In genomic region chr12:24109381-24110039, GRCh38 we compare ENCODE assay signal across 8 cellular contexts.
DNase-seq lines count a peak whose midpoint lies in the region; ATAC-seq, FAIRE-seq and TF ChIP-seq lines count a peak whose summit lies in the region.

No MANE protein-coding gene starts in this region.

- H3K27ac ChIP-seq in SU-DHL-6 (ENCODE audit: low read depth, low read length) (no peak overlapping the region), kidney (ENCODE audit: low read depth in 2 of 2, low read length in 2 of 2) (no peak overlapping the region)

- H3K4me2 ChIP-seq in SU-DHL-6 (ENCODE audit: low read depth, low read length, poor library complexity, severe bottlenecking) = no peak overlapping the region

- H3K36me3 ChIP-seq in SU-DHL-6 (ENCODE audit: low read length) (no peaks in the 10 kb centered on the region), kidney (ENCODE audit: control insufficient read depth in 1 of 2, insufficient read depth in 2 of 2, low read length in 2 of 2) (no peaks in the 10 kb centered on the region)

- TF ChIP-seq POLR2A in GM12891 (IDR thresholded peaks at IDR 0.05; ENCODE audit: low read depth, low read length) = no peak

- FAIRE-seq in GM12891 (lab: Jason Lieb, UNC) (no peak), kidney (lab: Jason Lieb, UNC) (peak; percentile 46)

- no peaks in the 10 kb centered on the region for H3K9me2 ChIP-seq in SU-DHL-6 (replicated peaks; ENCODE audit: insufficient read depth, low read length)

- TF ChIP-seq CTCF in SU-DHL-6 (IDR thresholded peaks at IDR 0.05; ENCODE audit: insufficient read depth, low read length, poor library complexity, severe bottlenecking) = peak; percentile 15
- TF ChIP-seq CTCF in kidney (IDR thresholded peaks at IDR 0.05; ENCODE audit: borderline replicate concordance, extremely low read depth, insufficient read depth) = peak; percentile 51

- H3K79me2 ChIP-seq in SU-DHL-6 (ENCODE audit: insufficient read depth, low read length) = no peaks in the 10 kb centered on the region

- no peak overlapping the region for H2AFZ ChIP-seq in SU-DHL-6 (ENCODE audit: low read depth, low read length, severe bottlenecking)

- H3K9me3 ChIP-seq in SU-DHL-6 (ENCODE audit: insufficient read depth, low read length) (no peaks in the 10 kb centered on the region), kidney (ENCODE audit: control insufficient read depth in 1 of 2, low read length in 2 of 2) (no peaks in the 10 kb centered on the region)

- ATAC-seq in GM21529 (IDR thresholded peaks at IDR 0.05; ENCODE audit: unreplicated experiment) = peak; percentile 97

- no peak overlapping the region for H3K9ac ChIP-seq in SU-DHL-6 (ENCODE audit: low read length)
- no peak overlapping the region for H3K9ac ChIP-seq in kidney (ENCODE audit: low read length in 2 of 2)

- H3K4me3 ChIP-seq in SU-DHL-6 (ENCODE audit: insufficient read depth, low read length, poor library complexity, severe bottlenecking) (no peak overlapping the region), kidney (ENCODE audit: low read length in 2 of 2) (no peak overlapping the region)

- DNase-seq in GM12891 (ENCODE audit: insufficient read length, low spot score) = peak; percentile 13
- DNase-seq in HuH-7 (ENCODE audit: low spot score) = peak; percentile 52
- DNase-seq in kidney = no peak
- no peak for DNase-seq in RPMI8226
- no peak for DNase-seq in NCI-H345 treated with DMSO at 0.1 percent for 48 hours (lab: John Stamatoyannopoulos, UW; ENCODE audit: unreplicated experiment)
- DNase-seq in head of caudate nucleus = no peak

- H3K4me1 ChIP-seq in kidney (ENCODE audit: control insufficient read depth in 1 of 2, insufficient read depth in 1 of 2, low read depth in 1 of 2, low read length in 2 of 2) = no peaks in the 10 kb centered on the region

- no peaks in the 10 kb centered on the region for H3K27me3 ChIP-seq in SU-DHL-6 (ENCODE audit: low read length)

- intact Hi-C loops in kidney (cut with DNase I) (no loop called here), head of caudate nucleus (cut with DNase I) (no loop called here)

- no peaks in the 10 kb centered on the region for H3F3A ChIP-seq in SU-DHL-6 (ENCODE audit: insufficient read depth)

- H4K20me1 ChIP-seq in SU-DHL-6 (ENCODE audit: low read depth, low read length) = no peaks in the 10 kb centered on the region

TF ChIP-seq in GM12891, 5 proteins besides CTCF, POLR2A, EP300 and RAD21:
- TF ChIP-seq POU2F2 (IDR thresholded peaks at IDR 0.05; ENCODE audit: low read depth, low read length) (peak; percentile 79; the same call in 1 of the 2 replicates), PAX5 (IDR thresholded peaks at IDR 0.05; ENCODE audit: insufficient read depth, low read length, severe bottlenecking) (no peak)
TF ChIP-seq in GM12891: peak in this region for 1.

Comparison
In these comparisons a context has a peak if more than half of its experiments do, and no peak if none do; other contexts are left out.
1. DNase-seq: peak in GM12891 (single experiment) and HuH-7 (single experiment); none in kidney (single experiment), RPMI8226 (single experiment), NCI-H345 treated with DMSO at 0.1 percent for 48 hours (single experiment) and head of caudate nucleus (0 of 42).